12 cellular contexts compared by ENCODE assay signal in genomic region chr1:63454269-63454668, GRCh38.
A peak's percentile ranks its signal among the peaks of the same experiment; 100 is the strongest.
DNase-seq lines count a peak whose midpoint lies in the region; ATAC-seq, FAIRE-seq and TF ChIP-seq lines count a peak whose summit lies in the region.
"Had no signal": no experiment of that assay in that cellular context is flagged by ENCODE, and none has a peak within 500 bp of the region (broad histone marks: within the 10 kb centered on the region; RNA-seq: fewer than 3 reads in every experiment).

No MANE protein-coding gene starts in this region.

- no peaks in the 10 kb centered on the region for H4K20me1 ChIP-seq in endothelial cell of umbilical vein (replicated peaks; ENCODE audit: control insufficient read depth, extremely low read depth, insufficient read depth, low read length)

- no peaks in the 10 kb centered on the region for H3K27me3 ChIP-seq in breast epithelium
- H3K27me3 ChIP-seq in endothelial cell of umbilical vein (ENCODE audit: control insufficient read depth in 2 of 2, insufficient read depth in 2 of 2, low read length in 2 of 2), result no peaks in the 10 kb centered on the region

- H3K79me2 ChIP-seq in endothelial cell of umbilical vein (ENCODE audit: control insufficient read depth, insufficient read depth, low read length), result no peaks in the 10 kb centered on the region

- H3K9me3 ChIP-seq in breast epithelium (no peaks in the 10 kb centered on the region), endothelial cell of umbilical vein (replicated peaks; ENCODE audit: control insufficient read depth, insufficient read depth, low read length) (no peaks in the 10 kb centered on the region)

- no peak for FAIRE-seq in endothelial cell of umbilical vein (lab: Jason Lieb, UNC)

- H3K27ac Mint-ChIP-seq in MCF 10A (ENCODE audit: low read depth, unreplicated experiment), result no peak overlapping the region
- H3K27ac Mint-ChIP-seq: CD14-positive monocyte had no signal

- H3K36me3 ChIP-seq in breast epithelium (no peaks in the 10 kb centered on the region), endothelial cell of umbilical vein (ENCODE audit: control insufficient read depth in 2 of 2, extremely low read depth in 1 of 2, insufficient read depth in 2 of 2, low read length in 2 of 2) (no peaks in the 10 kb centered on the region)

- ATAC-seq in HG02938 (IDR thresholded peaks at IDR 0.05; ENCODE audit: unreplicated experiment) (no peak), HG03565 (IDR thresholded peaks at IDR 0.05; ENCODE audit: unreplicated experiment) (no peak)

- no peaks in the 10 kb centered on the region for H3K9me3 Mint-ChIP-seq in MCF 10A (ENCODE audit: unreplicated experiment)
- H3K9me3 Mint-ChIP-seq: CD14-positive monocyte had no signal

- DNase-seq in MCF 10A (ENCODE audit: unreplicated experiment) (no peak), breast epithelium (ENCODE audit: low spot score in 2 of 2) (no peak), RKO (ENCODE audit: low spot score) (peak; percentile 63), endothelial cell of umbilical vein (ENCODE audit: low read depth, low spot score) (peak; percentile 11), stromal cell of bone marrow (ENCODE audit: low read depth) (peak; percentile 19), posterior cingulate gyrus (no peak)
- DNase-seq: aorta, hypothalamus, NCI-H187 treated with DMSO at 0.1 percent for 48 hours had no signal

- no peak overlapping the region for H2AFZ ChIP-seq in endothelial cell of umbilical vein (ENCODE audit: low read depth, low read length)

- BruUV-seq in MCF 10A (replicated peaks; lab: Mats Ljungman, UMichigan) (no TSS peak), endothelial cell of umbilical vein (replicated peaks; lab: Mats Ljungman, UMichigan) (no TSS peak)

- H3K4me1 ChIP-seq in breast epithelium, result no peaks in the 10 kb centered on the region
- H3K4me1 ChIP-seq in endothelial cell of umbilical vein (ENCODE audit: control insufficient read depth, extremely low read depth, insufficient read depth, low read length), result no peaks in the 10 kb centered on the region

- no peaks in the 10 kb centered on the region for H3K4me1 Mint-ChIP-seq in MCF 10A (ENCODE audit: insufficient read depth, unreplicated experiment)

- H3K4me2 ChIP-seq in endothelial cell of umbilical vein (ENCODE audit: insufficient read depth, low read length), result no peak overlapping the region

- H3K27ac ChIP-seq in breast epithelium (no peak overlapping the region), endothelial cell of umbilical vein (ENCODE audit: insufficient read depth, low read depth, low read length) (no peak overlapping the region)

- no peaks in the 10 kb centered on the region for H3K9me1 ChIP-seq in endothelial cell of umbilical vein (replicated peaks; ENCODE audit: control insufficient read depth, extremely low read depth, insufficient read depth, low read length)

- dilution Hi-C loops in endothelial cell of umbilical vein (cut with MboI; ENCODE audit: extremely low pct_ligation_motif_present, low sequenced_read_pairs), result no loop called here

- TF ChIP-seq CTCF in MCF 10A (IDR thresholded peaks at IDR 0.05; ENCODE audit: unreplicated experiment), result peak; percentile 14
- no peak for TF ChIP-seq CTCF in breast epithelium (IDR thresholded peaks at IDR 0.05)
- TF ChIP-seq CTCF in endothelial cell of umbilical vein (IDR thresholded peaks at IDR 0.05; ENCODE audit: extremely low read depth in 1 of 2, insufficient read depth in 1 of 2, low read depth in 1 of 2, low read length in 2 of 2), result no peak

- H3K36me3 Mint-ChIP-seq in MCF 10A (ENCODE audit: insufficient read depth, unreplicated experiment), result no peaks in the 10 kb centered on the region

- intact Hi-C loops in MCF 10A (cut with micrococcal nuclease), result no loop called here
- intact Hi-C loops in breast epithelium (cut with DNase I; ENCODE audit: low total_unique reads), result no loop called here
- intact Hi-C loops in endothelial cell of umbilical vein (cut with micrococcal nuclease), result no loop called here
- intact Hi-C loops in posterior cingulate gyrus (cut with DNase I), result no loop called here

- H3K4me3 Mint-ChIP-seq in MCF 10A (ENCODE audit: unreplicated experiment), result no peak overlapping the region
- H3K4me3 Mint-ChIP-seq: CD14-positive monocyte had no signal

- no peak for TF ChIP-seq POLR2A in breast epithelium (IDR thresholded peaks at IDR 0.05)
- TF ChIP-seq POLR2A in endothelial cell of umbilical vein (IDR thresholded peaks at IDR 0.05; ENCODE audit: low read depth, low read length), result no peak

- H3K4me3 ChIP-seq in breast epithelium (no peak overlapping the region), endothelial cell of umbilical vein (replicated peaks in 1 of 3; ENCODE audit: insufficient read depth in 1 of 3, low read depth in 1 of 3, low read length in 3 of 3) (no peak overlapping the region)

- CTCF ChIA-PET in MCF 10A (lab: Yijun Ruan, JAX), result no interaction called here
- CTCF ChIA-PET in endothelial cell of umbilical vein (lab: Charles Lee), result interaction anchor here (0.6 to 3.3 kb wide), 5 partner anchors 9 to 43 kb away, joined by 3 to 18 read pairs (median 3); no protein-coding TSS in a partner anchor

- POLR2A ChIA-PET in MCF 10A (lab: Yijun Ruan, JAX) (interaction anchor here (1.1 to 1.4 kb wide), 2 partner anchors 83 to 444 kb away, joined by 3 to 4 read pairs; no protein-coding TSS in a partner anchor), endothelial cell of umbilical vein (lab: Charles Lee) (no interaction called here)

- no peaks in the 10 kb centered on the region for H3K27me3 Mint-ChIP-seq in MCF 10A (ENCODE audit: insufficient read depth, unreplicated experiment)

- H3K9ac ChIP-seq in endothelial cell of umbilical vein (replicated peaks; ENCODE audit: extremely low read depth, insufficient read depth, low read length), result no peak overlapping the region

TF ChIP-seq in endothelial cell of umbilical vein, 7 proteins besides CTCF, POLR2A, EP300 and RAD21:
- TF ChIP-seq MAX (IDR thresholded peaks at IDR 0.05; ENCODE audit: insufficient read depth, insufficient read length) (no peak), EZH2 (IDR thresholded peaks at IDR 0.05; ENCODE audit: borderline replicate concordance, low read depth, low read length, severe bottlenecking) (no peak), GATA2 (IDR thresholded peaks at IDR 0.05; ENCODE audit: insufficient read depth, insufficient read length, low read depth, low read length) (no peak), FOS (IDR thresholded peaks at IDR 0.05; ENCODE audit: borderline replicate concordance, insufficient read depth, low read length) (no peak), JUN (IDR thresholded peaks at IDR 0.05; ENCODE audit: borderline replicate concordance, insufficient read depth, insufficient read length, low read depth) (no peak), POLR2AphosphoS5 (IDR thresholded peaks at IDR 0.05; ENCODE audit: insufficient read depth, low read depth, low read length) (no peak), MYC (IDR thresholded peaks at IDR 0.05; ENCODE audit: low read depth, low read length) (no peak)

Comparison
In these comparisons a context has a peak if more than half of its experiments do, and no peak if none do; other contexts are left out.
1. DNase-seq: peak in RKO (single experiment), endothelial cell of umbilical vein (single experiment) and stromal cell of bone marrow (single experiment); none in MCF 10A (single experiment), breast epithelium (0 of 2) and posterior cingulate gyrus (0 of 10).